8 cellular contexts compared by ENCODE assay signal in genomic region chr10:122140941-122141623, GRCh38.
A peak's percentile ranks its signal among the peaks of the same experiment; 100 is the strongest.
DNase-seq lines count a peak whose midpoint lies in the region; ATAC-seq, FAIRE-seq and TF ChIP-seq lines count a peak whose summit lies in the region.

No MANE protein-coding gene starts in this region.

- no peaks in the 10 kb centered on the region for H3K27me3 ChIP-seq in small intestine (ENCODE audit: control insufficient read depth in 2 of 2, insufficient read depth in 2 of 2, low read length in 2 of 2)

- 19 to 28% (median 27%) methylated on average over 10 of the region's 10 CpGs for WGBS in small intestine, 3 donors

- H3K4me3 ChIP-seq in HEK293 (ENCODE audit: low read depth, low read length) (no peak overlapping the region), small intestine (ENCODE audit: low read depth in 1 of 2, low read length in 2 of 2) (no peak overlapping the region)

- CTCF ChIA-PET in HEK293 (lab: Yijun Ruan, JAX), result interaction anchor here (0.5 to 4.1 kb wide), 15 partner anchors 8 to 203 kb away, joined by 3 to 30 read pairs (median 5); no protein-coding TSS in a partner anchor

- POLR2A ChIA-PET in HEK293 (lab: Yijun Ruan, JAX), result interaction anchor here (1.1 kb wide), 1 partner anchor 14 kb away, joined by 4 read pairs; no protein-coding TSS in a partner anchor

- H3K27ac ChIP-seq in HEK293 (ENCODE audit: extremely low read depth, low read depth, low read length), result no peak overlapping the region
- peak overlapping the region in 1 of 2 donors; percentile 60 for H3K27ac ChIP-seq in small intestine (ENCODE audit: low read depth in 1 of 2, low read length in 1 of 2)

- no peak for TF ChIP-seq CTCF in HEK293 (tag by site-specific recombination; IDR thresholded peaks at IDR 0.05)

- H3K36me3 ChIP-seq in HEK293 (ENCODE audit: control insufficient read depth in 2 of 2, insufficient read depth in 1 of 2, low read length in 2 of 2) (no peaks in the 10 kb centered on the region), small intestine (ENCODE audit: control insufficient read depth in 2 of 2, insufficient read depth in 2 of 2, low read length in 2 of 2) (peaks cover 0 to 6% of the 10 kb centered on the region in 2 donors)

- no peak for FAIRE-seq in small intestine (lab: Jason Lieb, UNC)
- FAIRE-seq in frontal cortex (lab: Jason Lieb, UNC), result no peak

- intact Hi-C loops in left cardiac atrium (cut with DNase I), result loop anchor here in 1 of 2 donors (10.0 kb wide), 1 partner anchor 94 kb away; no protein-coding TSS in a partner anchor

- DNase-seq in T1000 (lab: John Stamatoyannopoulos, UW) (peak; percentile 98), left cardiac atrium (peak; percentile 95), small intestine (peak; percentile 34), KG1 (lab: John Stamatoyannopoulos, UW) (no peak), frontal cortex (ENCODE audit: low spot score in 2 of 2) (no peak)

- peak; percentile 70 to 83 for ATAC-seq in left cardiac atrium
- ATAC-seq in GM21423 (IDR thresholded peaks at IDR 0.05; ENCODE audit: unreplicated experiment), result no peak
- no peak for ATAC-seq in GM18868 (IDR thresholded peaks at IDR 0.05; ENCODE audit: unreplicated experiment)

- H3K4me1 ChIP-seq in HEK293 (ENCODE audit: control insufficient read depth, insufficient read depth, low read length), result peaks cover 6% of the 10 kb centered on the region
- H3K4me1 ChIP-seq in small intestine (ENCODE audit: control insufficient read depth in 2 of 2, insufficient read depth in 1 of 2, low read depth in 1 of 2, low read length in 1 of 2), result peaks cover 0 to 3% of the 10 kb centered on the region in 2 donors

- H3K9me3 ChIP-seq in HEK293 (ENCODE audit: control insufficient read depth, insufficient read depth, low read depth, low read length) (no peaks in the 10 kb centered on the region), small intestine (ENCODE audit: control insufficient read depth, low read depth) (no peaks in the 10 kb centered on the region)

TF ChIP-seq in HEK293, 187 proteins besides CTCF, POLR2A, EP300 and RAD21 (continues in another document):
- TF ChIP-seq ZNF843 (tag by site-specific recombination; IDR thresholded peaks at IDR 0.05), result peak; percentile 33; the same call in 1 of the 2 replicates
- peak; percentile 78 for TF ChIP-seq HIC1 (tag by site-specific recombination; IDR thresholded peaks at IDR 0.05)
- peak; percentile 61 for TF ChIP-seq ZFHX2 (tag by site-specific recombination; conservative IDR thresholded peaks at IDR 0.05)
- TF ChIP-seq OVOL3 (tag by site-specific recombination; IDR thresholded peaks at IDR 0.05), result no peak
- no peak for TF ChIP-seq ZNF157 (tag by site-specific recombination; IDR thresholded peaks at IDR 0.05)
- peak; percentile 84 for TF ChIP-seq ZNF366 (tag by site-specific recombination; conservative IDR thresholded peaks at IDR 0.05)
- TF ChIP-seq ZNF580 (tag by site-specific recombination; IDR thresholded peaks at IDR 0.05), result no peak
- peak; percentile 81 for TF ChIP-seq PRDM10 (tag by site-specific recombination; IDR thresholded peaks at IDR 0.05)
- TF ChIP-seq ZNF518A (tag by site-specific recombination; conservative IDR thresholded peaks at IDR 0.05; ENCODE audit: low read depth), result no peak
- peak; percentile 75 for TF ChIP-seq SP7 (tag by site-specific recombination; IDR thresholded peaks at IDR 0.05)
- no peak for TF ChIP-seq ZNF350 (tag by site-specific recombination; IDR thresholded peaks at IDR 0.05)
- peak; percentile 67; the same call in 1 of the 2 replicates for TF ChIP-seq EGR2 (tag by site-specific recombination; IDR thresholded peaks at IDR 0.05; ENCODE audit: low read depth)
- no peak for TF ChIP-seq ZNF19 (tag by site-specific recombination; IDR thresholded peaks at IDR 0.05; ENCODE audit: low read depth)
- TF ChIP-seq ZNF664 (tag by site-specific recombination; IDR thresholded peaks at IDR 0.05), result no peak
- TF ChIP-seq ZNF133 (tag by site-specific recombination; IDR thresholded peaks at IDR 0.05), result no peak
- peak; percentile 6; the same call in 1 of the 2 replicates for TF ChIP-seq ZNF623 (tag by site-specific recombination; IDR thresholded peaks at IDR 0.05)
- TF ChIP-seq ZNF660 (tag by site-specific recombination; IDR thresholded peaks at IDR 0.05), result 0 out of 2 replicates have a peak, but pooled peaks have one; percentile 12
- TF ChIP-seq ZIC2 (tag by site-specific recombination; IDR thresholded peaks at IDR 0.05), result peak; percentile 83
- TF ChIP-seq KLF9 (tag by site-specific recombination; IDR thresholded peaks at IDR 0.05; ENCODE audit: low read depth), result peak; percentile 25; the same call in 1 of the 2 replicates

Comparison
In these comparisons a context has a peak if more than half of its experiments do, and no peak if none do; other contexts are left out.
1. DNase-seq: peak in T1000 (single experiment), left cardiac atrium (single experiment) and small intestine (single experiment); none in KG1 (single experiment) and frontal cortex (0 of 2).
2. ATAC-seq: peak in left cardiac atrium (2 of 2); none in GM21423 (single experiment) and GM18868 (single experiment).